11 cellular contexts compared by ENCODE assay signal in the genomic region with DNA sequence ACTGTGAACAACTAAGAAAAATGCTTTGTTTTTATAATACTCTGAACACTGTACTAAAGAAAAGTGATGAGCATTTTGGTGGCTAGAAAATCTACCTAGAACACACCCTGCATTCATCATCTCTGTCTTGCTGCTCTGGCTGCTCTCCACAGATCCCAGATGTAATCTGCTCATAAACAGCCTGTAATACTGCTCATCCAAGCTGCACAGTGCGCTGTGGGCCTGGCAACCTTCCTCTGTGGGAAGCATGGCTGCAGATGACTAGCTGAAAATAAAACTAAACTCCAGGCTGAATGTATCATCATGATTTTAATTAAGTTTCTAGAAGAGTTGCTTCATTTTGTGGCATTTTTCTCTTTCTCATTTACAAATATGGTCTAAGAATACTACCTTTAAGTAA.
DNase-seq lines count a peak whose midpoint lies in the region; ATAC-seq and TF ChIP-seq lines count a peak whose summit lies in the region.
"Had no signal": no experiment of that assay in that cellular context is flagged by ENCODE, and none has a peak within 500 bp of the region (broad histone marks: within the 10 kb centered on the region; RNA-seq: fewer than 3 reads in every experiment).

No MANE protein-coding gene starts in this region.

- H3K36me3 Mint-ChIP-seq in naive thymus-derived CD8-positive, alpha-beta T cell, result no peaks in the 10 kb centered on the region

- DNase-seq in AG09309 (ENCODE audit: low read depth), result peak; percentile 78
- peak; percentile 9 for DNase-seq in fibroblast of the conjunctiva (ENCODE audit: low read depth)
- peak; percentile 75 for DNase-seq in occipital lobe (lab: John Stamatoyannopoulos, UW)
- DNase-seq in amniotic stem cell (lab: John Stamatoyannopoulos, UW), result no peak
- DNase-seq in naive thymus-derived CD8-positive, alpha-beta T cell, result no peak
- no peak for DNase-seq in HPDE6-E6E7 (ENCODE audit: extremely low spot score)
- DNase-seq: activated CD4-positive, alpha-beta T cell treated with anti-CD3 and anti-CD28 coated beads, Interleukin-2, amount 10 ng/mL, durations not matched to agents 24 days and 14 days; Peyer's patch; stimulated activated CD8-positive, alpha-beta memory T cell treated with anti-CD3 and anti-CD28 coated beads, Interleukin-4, amount 100 ng/mL, for 48 hours had no signal

- no peak overlapping the region for H3K4me3 Mint-ChIP-seq in naive thymus-derived CD8-positive, alpha-beta T cell
- H3K4me3 Mint-ChIP-seq: activated CD4-positive, alpha-beta T cell treated with anti-CD3 and anti-CD28 coated beads, Interleukin-2, amount 10 ng/mL, durations not matched to agents 24 days and 14 days had no signal

- H3K9me3 Mint-ChIP-seq in naive thymus-derived CD8-positive, alpha-beta T cell, result no peaks in the 10 kb centered on the region
- H3K9me3 Mint-ChIP-seq: activated CD4-positive, alpha-beta T cell treated with anti-CD3 and anti-CD28 coated beads, Interleukin-2, amount 10 ng/mL, durations not matched to agents 24 days and 14 days had no signal

- H3K4me3 ChIP-seq in AG09309 (ENCODE audit: control insufficient read depth, low read depth, low read length), result no peak overlapping the region
- H3K4me3 ChIP-seq: Peyer's patch had no signal

- POLR2A ChIA-PET in naive thymus-derived CD8-positive, alpha-beta T cell (lab: Charles Lee), result no interaction called here

- TF ChIP-seq CTCF in AG09309 (IDR thresholded peaks at IDR 0.05; ENCODE audit: control insufficient read depth, insufficient read depth, low read depth, low read length, missing control alignments), result no peak

- H3K27ac Mint-ChIP-seq in naive thymus-derived CD8-positive, alpha-beta T cell, result no peak overlapping the region
- H3K27ac Mint-ChIP-seq: activated CD4-positive, alpha-beta T cell treated with anti-CD3 and anti-CD28 coated beads, Interleukin-2, amount 10 ng/mL, durations not matched to agents 24 days and 14 days had no signal

- ATAC-seq in SK-N-SH treated with all-trans-retinoic acid at 6 μM for 48 hours, result peak; percentile 48; the same call in 1 of the 3 replicates
- ATAC-seq in GM19397 (IDR thresholded peaks at IDR 0.05; ENCODE audit: unreplicated experiment), result no peak
- no peak for ATAC-seq in naive thymus-derived CD8-positive, alpha-beta T cell

- H3K27me3 Mint-ChIP-seq in naive thymus-derived CD8-positive, alpha-beta T cell, result no peaks in the 10 kb centered on the region
- H3K27me3 Mint-ChIP-seq: activated CD4-positive, alpha-beta T cell treated with anti-CD3 and anti-CD28 coated beads, Interleukin-2, amount 10 ng/mL, durations not matched to agents 24 days and 14 days had no signal

- H3K4me1 Mint-ChIP-seq in naive thymus-derived CD8-positive, alpha-beta T cell, result no peaks in the 10 kb centered on the region
- H3K4me1 Mint-ChIP-seq: activated CD4-positive, alpha-beta T cell treated with anti-CD3 and anti-CD28 coated beads, Interleukin-2, amount 10 ng/mL, durations not matched to agents 24 days and 14 days had no signal

TF ChIP-seq in SK-N-SH treated with all-trans-retinoic acid at 6 μM for 48 hours, 23 proteins besides CTCF, POLR2A, EP300 and RAD21:
- TF ChIP-seq, protein P1, sequence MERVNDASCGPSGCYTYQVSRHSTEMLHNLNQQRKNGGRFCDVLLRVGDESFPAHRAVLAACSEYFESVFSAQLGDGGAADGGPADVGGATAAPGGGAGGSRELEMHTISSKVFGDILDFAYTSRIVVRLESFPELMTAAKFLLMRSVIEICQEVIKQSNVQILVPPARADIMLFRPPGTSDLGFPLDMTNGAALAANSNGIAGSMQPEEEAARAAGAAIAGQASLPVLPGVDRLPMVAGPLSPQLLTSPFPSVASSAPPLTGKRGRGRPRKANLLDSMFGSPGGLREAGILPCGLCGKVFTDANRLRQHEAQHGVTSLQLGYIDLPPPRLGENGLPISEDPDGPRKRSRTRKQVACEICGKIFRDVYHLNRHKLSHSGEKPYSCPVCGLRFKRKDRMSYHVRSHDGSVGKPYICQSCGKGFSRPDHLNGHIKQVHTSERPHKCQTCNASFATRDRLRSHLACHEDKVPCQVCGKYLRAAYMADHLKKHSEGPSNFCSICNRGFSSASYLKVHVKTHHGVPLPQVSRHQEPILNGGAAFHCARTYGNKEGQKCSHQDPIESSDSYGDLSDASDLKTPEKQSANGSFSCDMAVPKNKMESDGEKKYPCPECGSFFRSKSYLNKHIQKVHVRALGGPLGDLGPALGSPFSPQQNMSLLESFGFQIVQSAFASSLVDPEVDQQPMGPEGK (CRISPR knock-in tag; IDR thresholded peaks at IDR 0.05; ENCODE audit: borderline replicate concordance), result no peak
- TF ChIP-seq, protein P2, sequence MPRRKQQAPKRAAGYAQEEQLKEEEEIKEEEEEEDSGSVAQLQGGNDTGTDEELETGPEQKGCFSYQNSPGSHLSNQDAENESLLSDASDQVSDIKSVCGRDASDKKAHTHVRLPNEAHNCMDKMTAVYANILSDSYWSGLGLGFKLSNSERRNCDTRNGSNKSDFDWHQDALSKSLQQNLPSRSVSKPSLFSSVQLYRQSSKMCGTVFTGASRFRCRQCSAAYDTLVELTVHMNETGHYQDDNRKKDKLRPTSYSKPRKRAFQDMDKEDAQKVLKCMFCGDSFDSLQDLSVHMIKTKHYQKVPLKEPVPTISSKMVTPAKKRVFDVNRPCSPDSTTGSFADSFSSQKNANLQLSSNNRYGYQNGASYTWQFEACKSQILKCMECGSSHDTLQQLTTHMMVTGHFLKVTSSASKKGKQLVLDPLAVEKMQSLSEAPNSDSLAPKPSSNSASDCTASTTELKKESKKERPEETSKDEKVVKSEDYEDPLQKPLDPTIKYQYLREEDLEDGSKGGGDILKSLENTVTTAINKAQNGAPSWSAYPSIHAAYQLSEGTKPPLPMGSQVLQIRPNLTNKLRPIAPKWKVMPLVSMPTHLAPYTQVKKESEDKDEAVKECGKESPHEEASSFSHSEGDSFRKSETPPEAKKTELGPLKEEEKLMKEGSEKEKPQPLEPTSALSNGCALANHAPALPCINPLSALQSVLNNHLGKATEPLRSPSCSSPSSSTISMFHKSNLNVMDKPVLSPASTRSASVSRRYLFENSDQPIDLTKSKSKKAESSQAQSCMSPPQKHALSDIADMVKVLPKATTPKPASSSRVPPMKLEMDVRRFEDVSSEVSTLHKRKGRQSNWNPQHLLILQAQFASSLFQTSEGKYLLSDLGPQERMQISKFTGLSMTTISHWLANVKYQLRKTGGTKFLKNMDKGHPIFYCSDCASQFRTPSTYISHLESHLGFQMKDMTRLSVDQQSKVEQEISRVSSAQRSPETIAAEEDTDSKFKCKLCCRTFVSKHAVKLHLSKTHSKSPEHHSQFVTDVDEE (CRISPR knock-in tag; IDR thresholded peaks at IDR 0.05), result 0 out of 2 replicates have a peak, but pooled peaks have one; percentile 27
- TF ChIP-seq GLIS3 (CRISPR knock-in tag; IDR thresholded peaks at IDR 0.05), result no peak
- TF ChIP-seq ISL1 (CRISPR knock-in tag; IDR thresholded peaks at IDR 0.05), result peak; percentile 23; the same call in 1 of the 2 replicates
- TF ChIP-seq ZFP3 (CRISPR knock-in tag; IDR thresholded peaks at IDR 0.05), result peak; percentile 35; the same call in 1 of the 2 replicates
- no peak for TF ChIP-seq OSR1 (CRISPR knock-in tag; IDR thresholded peaks at IDR 0.05)
- no peak for TF ChIP-seq ESRRG (CRISPR knock-in tag; IDR thresholded peaks at IDR 0.05)
- no peak for TF ChIP-seq RARB (CRISPR knock-in tag; IDR thresholded peaks at IDR 0.05)
- TF ChIP-seq TCF4 (CRISPR knock-in tag; IDR thresholded peaks at IDR 0.05; ENCODE audit: borderline replicate concordance), result peak; percentile 51; the same call in 1 of the 2 replicates
- TF ChIP-seq, protein P3, sequence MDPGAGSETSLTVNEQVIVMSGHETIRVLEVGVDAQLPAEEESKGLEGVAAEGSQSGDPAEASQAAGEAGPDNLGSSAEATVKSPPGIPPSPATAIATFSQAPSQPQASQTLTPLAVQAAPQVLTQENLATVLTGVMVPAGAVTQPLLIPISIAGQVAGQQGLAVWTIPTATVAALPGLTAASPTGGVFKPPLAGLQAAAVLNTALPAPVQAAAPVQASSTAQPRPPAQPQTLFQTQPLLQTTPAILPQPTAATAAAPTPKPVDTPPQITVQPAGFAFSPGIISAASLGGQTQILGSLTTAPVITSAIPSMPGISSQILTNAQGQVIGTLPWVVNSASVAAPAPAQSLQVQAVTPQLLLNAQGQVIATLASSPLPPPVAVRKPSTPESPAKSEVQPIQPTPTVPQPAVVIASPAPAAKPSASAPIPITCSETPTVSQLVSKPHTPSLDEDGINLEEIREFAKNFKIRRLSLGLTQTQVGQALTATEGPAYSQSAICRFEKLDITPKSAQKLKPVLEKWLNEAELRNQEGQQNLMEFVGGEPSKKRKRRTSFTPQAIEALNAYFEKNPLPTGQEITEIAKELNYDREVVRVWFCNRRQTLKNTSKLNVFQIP (CRISPR knock-in tag; IDR thresholded peaks at IDR 0.05; ENCODE audit: borderline replicate concordance, low read depth), result no peak

Comparison
In these comparisons a context has a peak if more than half of its experiments do, and no peak if none do; other contexts are left out.
1. DNase-seq: peak in AG09309 (single experiment), fibroblast of the conjunctiva (single experiment) and occipital lobe (single experiment); none in amniotic stem cell (single experiment), naive thymus-derived CD8-positive, alpha-beta T cell (0 of 10) and HPDE6-E6E7 (single experiment).